In the genomic region with DNA sequence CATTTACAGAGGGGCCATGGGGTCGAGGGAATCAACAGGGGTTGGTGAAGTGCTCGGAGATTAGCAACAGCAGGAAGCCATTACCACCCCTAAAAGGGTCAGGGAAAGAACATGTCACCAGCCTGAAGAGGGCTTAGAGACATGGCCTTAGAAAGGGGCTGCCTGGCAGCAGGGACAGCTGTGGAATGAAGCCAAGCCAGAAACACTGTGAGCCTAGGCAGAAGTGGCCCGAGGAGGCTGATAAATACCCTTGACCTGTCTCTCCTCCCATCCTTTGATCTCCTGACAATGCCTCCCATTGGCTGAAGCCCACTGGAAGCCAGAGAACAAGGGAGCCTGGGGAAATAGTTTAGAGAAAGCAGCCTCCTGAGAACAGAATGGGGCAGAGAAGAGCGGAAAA, we compare ENCODE assay signal across 1 cellular context.
TF ChIP-seq lines count a peak whose summit lies in the region.

No MANE protein-coding gene starts in this region.

TF ChIP-seq in HepG2, 621 proteins besides CTCF, POLR2A, EP300 and RAD21:
- TF ChIP-seq SATB2 (CRISPR knock-in tag; IDR thresholded peaks at IDR 0.05) (no peak), ZNF644 (CRISPR knock-in tag; IDR thresholded peaks at IDR 0.05; ENCODE audit: low read depth) (no peak), SP5 (CRISPR knock-in tag; IDR thresholded peaks at IDR 0.05; ENCODE audit: borderline replicate concordance, low read depth) (peak; percentile 27; the same call in 1 of the 2 replicates), NR2F6 (IDR thresholded peaks at IDR 0.05) (peak; percentile 37; the same call in 1 of the 2 replicates), NR2F6 (CRISPR knock-in tag; IDR thresholded peaks at IDR 0.05) (no peak; the same call in 1 of the 2 replicates), MEF2D (CRISPR knock-in tag; IDR thresholded peaks at IDR 0.05) (no peak), U2AF1 (optimal IDR thresholded peaks at IDR 0.05; ENCODE audit: low read depth, low read length) (no peak), ELF3 (CRISPR knock-in tag; IDR thresholded peaks at IDR 0.05) (no peak), SP4 (CRISPR knock-in tag; IDR thresholded peaks at IDR 0.05) (no peak), SOX13 (IDR thresholded peaks at IDR 0.05) (no peak), SOX13 (CRISPR knock-in tag; conservative IDR thresholded peaks at IDR 0.05 in 1 of 2, IDR thresholded peaks at IDR 0.05 in 1 of 2) (peak in 1 of 2 experiments; percentile 31; a peak in 1 of 4 replicates), ZNF10 (CRISPR knock-in tag; IDR thresholded peaks at IDR 0.05; ENCODE audit: borderline replicate concordance, low read depth) (no peak), TCF7 (IDR thresholded peaks at IDR 0.05; ENCODE audit: low read depth) (peak; percentile 66), TEAD3 (CRISPR knock-in tag; optimal IDR thresholded peaks at IDR 0.05; ENCODE audit: borderline replicate concordance) (peak; percentile 43), NFYB (CRISPR knock-in tag; IDR thresholded peaks at IDR 0.05) (0 out of 2 replicates have a peak, but pooled peaks have one; percentile 17), ZKSCAN1 (IDR thresholded peaks at IDR 0.05; ENCODE audit: low read length) (no peak), RARA (CRISPR knock-in tag; IDR thresholded peaks at IDR 0.05) (peak; percentile 56; the same call in 1 of the 2 replicates), PCBP2 (optimal IDR thresholded peaks at IDR 0.05; ENCODE audit: low read depth, low read length, poor library complexity, severe bottlenecking) (no peak), NFYC (CRISPR knock-in tag; IDR thresholded peaks at IDR 0.05) (0 out of 2 replicates have a peak, but pooled peaks have one; percentile 25)
- TF ChIP-seq, protein P1, sequence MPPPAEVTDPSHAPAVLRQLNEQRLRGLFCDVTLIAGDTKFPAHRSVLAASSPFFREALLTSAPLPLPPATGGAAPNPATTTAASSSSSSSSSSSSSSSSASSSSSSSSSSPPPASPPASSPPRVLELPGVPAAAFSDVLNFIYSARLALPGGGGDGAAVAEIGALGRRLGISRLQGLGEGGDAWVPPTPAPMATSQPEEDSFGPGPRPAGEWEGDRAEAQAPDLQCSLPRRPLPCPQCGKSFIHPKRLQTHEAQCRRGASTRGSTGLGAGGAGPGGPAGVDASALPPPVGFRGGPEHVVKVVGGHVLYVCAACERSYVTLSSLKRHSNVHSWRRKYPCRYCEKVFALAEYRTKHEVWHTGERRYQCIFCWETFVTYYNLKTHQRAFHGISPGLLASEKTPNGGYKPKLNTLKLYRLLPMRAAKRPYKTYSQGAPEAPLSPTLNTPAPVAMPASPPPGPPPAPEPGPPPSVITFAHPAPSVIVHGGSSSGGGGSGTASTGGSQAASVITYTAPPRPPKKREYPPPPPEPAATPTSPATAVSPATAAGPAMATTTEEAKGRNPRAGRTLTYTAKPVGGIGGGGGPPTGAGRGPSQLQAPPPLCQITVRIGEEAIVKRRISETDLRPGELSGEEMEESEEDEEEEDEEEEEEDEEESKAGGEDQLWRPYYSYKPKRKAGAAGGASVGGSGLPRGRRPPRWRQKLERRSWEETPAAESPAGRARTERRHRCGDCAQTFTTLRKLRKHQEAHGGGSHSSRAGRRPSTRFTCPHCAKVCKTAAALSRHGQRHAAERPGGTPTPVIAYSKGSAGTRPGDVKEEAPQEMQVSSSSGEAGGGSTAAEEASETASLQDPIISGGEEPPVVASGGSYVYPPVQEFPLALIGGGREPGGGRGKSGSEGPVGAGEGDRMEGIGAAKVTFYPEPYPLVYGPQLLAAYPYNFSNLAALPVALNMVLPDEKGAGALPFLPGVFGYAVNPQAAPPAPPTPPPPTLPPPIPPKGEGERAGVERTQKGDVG (CRISPR knock-in tag; IDR thresholded peaks at IDR 0.05; ENCODE audit: borderline replicate concordance) = no peak
- TF ChIP-seq, protein P2, sequence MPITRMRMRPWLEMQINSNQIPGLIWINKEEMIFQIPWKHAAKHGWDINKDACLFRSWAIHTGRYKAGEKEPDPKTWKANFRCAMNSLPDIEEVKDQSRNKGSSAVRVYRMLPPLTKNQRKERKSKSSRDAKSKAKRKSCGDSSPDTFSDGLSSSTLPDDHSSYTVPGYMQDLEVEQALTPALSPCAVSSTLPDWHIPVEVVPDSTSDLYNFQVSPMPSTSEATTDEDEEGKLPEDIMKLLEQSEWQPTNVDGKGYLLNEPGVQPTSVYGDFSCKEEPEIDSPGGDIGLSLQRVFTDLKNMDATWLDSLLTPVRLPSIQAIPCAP (CRISPR knock-in tag; IDR thresholded peaks at IDR 0.05; ENCODE audit: low read depth) = no peak
- TF ChIP-seq, protein P3, sequence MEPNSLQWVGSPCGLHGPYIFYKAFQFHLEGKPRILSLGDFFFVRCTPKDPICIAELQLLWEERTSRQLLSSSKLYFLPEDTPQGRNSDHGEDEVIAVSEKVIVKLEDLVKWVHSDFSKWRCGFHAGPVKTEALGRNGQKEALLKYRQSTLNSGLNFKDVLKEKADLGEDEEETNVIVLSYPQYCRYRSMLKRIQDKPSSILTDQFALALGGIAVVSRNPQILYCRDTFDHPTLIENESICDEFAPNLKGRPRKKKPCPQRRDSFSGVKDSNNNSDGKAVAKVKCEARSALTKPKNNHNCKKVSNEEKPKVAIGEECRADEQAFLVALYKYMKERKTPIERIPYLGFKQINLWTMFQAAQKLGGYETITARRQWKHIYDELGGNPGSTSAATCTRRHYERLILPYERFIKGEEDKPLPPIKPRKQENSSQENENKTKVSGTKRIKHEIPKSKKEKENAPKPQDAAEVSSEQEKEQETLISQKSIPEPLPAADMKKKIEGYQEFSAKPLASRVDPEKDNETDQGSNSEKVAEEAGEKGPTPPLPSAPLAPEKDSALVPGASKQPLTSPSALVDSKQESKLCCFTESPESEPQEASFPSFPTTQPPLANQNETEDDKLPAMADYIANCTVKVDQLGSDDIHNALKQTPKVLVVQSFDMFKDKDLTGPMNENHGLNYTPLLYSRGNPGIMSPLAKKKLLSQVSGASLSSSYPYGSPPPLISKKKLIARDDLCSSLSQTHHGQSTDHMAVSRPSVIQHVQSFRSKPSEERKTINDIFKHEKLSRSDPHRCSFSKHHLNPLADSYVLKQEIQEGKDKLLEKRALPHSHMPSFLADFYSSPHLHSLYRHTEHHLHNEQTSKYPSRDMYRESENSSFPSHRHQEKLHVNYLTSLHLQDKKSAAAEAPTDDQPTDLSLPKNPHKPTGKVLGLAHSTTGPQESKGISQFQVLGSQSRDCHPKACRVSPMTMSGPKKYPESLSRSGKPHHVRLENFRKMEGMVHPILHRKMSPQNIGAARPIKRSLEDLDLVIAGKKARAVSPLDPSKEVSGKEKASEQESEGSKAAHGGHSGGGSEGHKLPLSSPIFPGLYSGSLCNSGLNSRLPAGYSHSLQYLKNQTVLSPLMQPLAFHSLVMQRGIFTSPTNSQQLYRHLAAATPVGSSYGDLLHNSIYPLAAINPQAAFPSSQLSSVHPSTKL (CRISPR knock-in tag; IDR thresholded peaks at IDR 0.05) = peak; percentile 24; the same call in 1 of the 2 replicates
- TF ChIP-seq, protein P4, sequence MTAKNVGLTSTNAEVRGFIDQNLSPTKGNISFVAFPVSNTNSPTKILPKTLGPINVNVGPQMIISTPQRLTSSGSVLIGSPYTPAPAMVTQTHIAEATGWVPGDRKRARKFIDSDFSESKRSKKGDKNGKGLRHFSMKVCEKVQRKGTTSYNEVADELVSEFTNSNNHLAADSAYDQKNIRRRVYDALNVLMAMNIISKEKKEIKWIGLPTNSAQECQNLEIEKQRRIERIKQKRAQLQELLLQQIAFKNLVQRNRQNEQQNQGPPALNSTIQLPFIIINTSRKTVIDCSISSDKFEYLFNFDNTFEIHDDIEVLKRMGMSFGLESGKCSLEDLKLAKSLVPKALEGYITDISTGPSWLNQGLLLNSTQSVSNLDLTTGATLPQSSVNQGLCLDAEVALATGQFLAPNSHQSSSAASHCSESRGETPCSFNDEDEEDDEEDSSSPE (CRISPR knock-in tag; IDR thresholded peaks at IDR 0.05) = no peak
